ENCODE assay signal across 19 cellular contexts in the genomic region with DNA sequence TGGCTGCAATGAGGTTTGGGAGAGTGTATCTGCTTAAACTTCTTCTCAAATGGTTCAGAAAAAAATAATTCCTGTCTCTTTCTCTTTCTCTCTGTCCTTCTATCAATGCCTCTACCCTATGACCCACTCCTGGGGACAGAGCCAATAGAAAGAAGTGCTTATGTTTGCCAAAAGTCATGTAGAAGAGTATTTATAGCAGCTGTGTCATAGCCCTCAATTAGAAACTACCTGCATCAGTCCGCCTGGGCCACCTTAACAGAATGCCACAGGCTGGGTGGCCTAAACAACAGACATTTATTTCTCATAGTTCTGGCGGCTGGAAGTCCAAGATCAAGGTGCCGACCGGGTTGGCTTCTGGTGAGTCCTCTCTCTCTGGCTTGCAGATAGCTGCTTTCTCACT.
DNase-seq lines count a peak whose midpoint lies in the region; ATAC-seq, FAIRE-seq and TF ChIP-seq lines count a peak whose summit lies in the region.
"Had no signal": no experiment of that assay in that cellular context is flagged by ENCODE, and none has a peak within 500 bp of the region (broad histone marks: within the 10 kb centered on the region; RNA-seq: fewer than 3 reads in every experiment).

No MANE protein-coding gene starts in this region.

- peaks cover 4% of the 10 kb centered on the region for H3K27me3 Mint-ChIP-seq in astrocyte (ENCODE audit: low read depth, unreplicated experiment)

- H3K27ac Mint-ChIP-seq in astrocyte (ENCODE audit: unreplicated experiment) = no peak overlapping the region
- H3K27ac Mint-ChIP-seq: HFFc6 had no signal

- peaks cover 2% of the 10 kb centered on the region for H3K36me3 Mint-ChIP-seq in astrocyte (ENCODE audit: low read depth, unreplicated experiment)

- no peaks in the 10 kb centered on the region for H3K9me2 ChIP-seq in PC-3 (replicated peaks; ENCODE audit: low read length)

- no peak for FAIRE-seq in astrocyte (lab: Jason Lieb, UNC)
- FAIRE-seq: RCC 7860 had no signal

- H3K4me3 Mint-ChIP-seq in astrocyte (ENCODE audit: unreplicated experiment) = no peak overlapping the region
- H3K4me3 Mint-ChIP-seq: HFFc6 had no signal

- H3K9me3 Mint-ChIP-seq in astrocyte (ENCODE audit: unreplicated experiment) = peaks cover 5% of the 10 kb centered on the region
- H3K9me3 Mint-ChIP-seq: HFFc6 had no signal

- H3K36me3 ChIP-seq in PC-3 (ENCODE audit: low read depth, low read length) = no peaks in the 10 kb centered on the region
- no peaks in the 10 kb centered on the region for H3K36me3 ChIP-seq in astrocyte (ENCODE audit: insufficient read depth, low read length)
- no peaks in the 10 kb centered on the region for H3K36me3 ChIP-seq in left ventricle myocardium inferior
- H3K36me3 ChIP-seq in skeletal muscle tissue (ENCODE audit: control insufficient read depth in 3 of 3, insufficient read depth in 3 of 3, low read length in 3 of 3) = no peaks in the 10 kb centered on the region
- H3K36me3 ChIP-seq: BE2C had no signal

- no peaks in the 10 kb centered on the region for H3F3A ChIP-seq in PC-3 (ENCODE audit: low read length, unreplicated experiment)

- H3K79me2 ChIP-seq in PC-3 (ENCODE audit: low read length) (no peaks in the 10 kb centered on the region), astrocyte (ENCODE audit: insufficient read depth, low read length) (no peaks in the 10 kb centered on the region)

- intact Hi-C loops in PC-3 (cut with micrococcal nuclease) = no loop called here
- intact Hi-C loops in left ventricle myocardium inferior (cut with micrococcal nuclease) = no loop called here
- intact Hi-C loops in left colon (cut with DNase I, micrococcal nuclease) = no loop called here

- H3K4me3 ChIP-seq in PC-3 (ENCODE audit: low read length) (no peak overlapping the region), astrocyte (ENCODE audit: insufficient read depth, low read depth, low read length) (no peak overlapping the region), left ventricle myocardium inferior (peak overlapping the region; percentile 59), skeletal muscle tissue (ENCODE audit: low read length in 3 of 3) (peak overlapping the region in 1 of 3 donors; percentile 31)

- TF ChIP-seq CTCF in PC-3 (conservative IDR thresholded peaks at IDR 0.05; ENCODE audit: low read depth, low read length) (no peak), astrocyte (IDR thresholded peaks at IDR 0.05; ENCODE audit: insufficient read depth, low read depth, low read length) (no peak), left ventricle myocardium inferior (IDR thresholded peaks at IDR 0.05; ENCODE audit: borderline replicate concordance) (no peak)

- peaks cover 12% of the 10 kb centered on the region for H3K4me1 Mint-ChIP-seq in astrocyte (ENCODE audit: low read depth, unreplicated experiment)

- ATAC-seq in PC-3 (no peak), left colon (no peak)

- no TSS peak for BruUV-seq in PC-3 (replicated peaks; lab: Mats Ljungman, UMichigan)

- H3K9ac ChIP-seq in PC-3 (ENCODE audit: low read length) = no peak overlapping the region
- no peak overlapping the region for H3K9ac ChIP-seq in astrocyte (ENCODE audit: low read length)
- no peak overlapping the region for H3K9ac ChIP-seq in skeletal muscle tissue (ENCODE audit: low read depth in 1 of 3, low read length in 3 of 3)

- POLR2A ChIA-PET in PC-3 (lab: Charles Lee; ENCODE audit: unreplicated experiment) = no interaction called here

- H2AFZ ChIP-seq in PC-3 (ENCODE audit: low read length) (no peak overlapping the region), astrocyte (ENCODE audit: low read depth, low read length) (no peak overlapping the region)

- H3K4me1 ChIP-seq in PC-3 (ENCODE audit: insufficient read depth, low read length) (peaks cover 15% of the 10 kb centered on the region), astrocyte (ENCODE audit: insufficient read depth, low read length) (peaks cover 8% of the 10 kb centered on the region), left ventricle myocardium inferior (peaks cover 49% of the 10 kb centered on the region), skeletal muscle tissue (ENCODE audit: control insufficient read depth in 3 of 3, insufficient read depth in 3 of 3, low read length in 3 of 3) (peaks cover 22 to 31% (median 23%) of the 10 kb centered on the region in 3 donors)
- H3K4me1 ChIP-seq: BE2C had no signal

- peak; percentile 9 for DNase-seq in PC-3
- peak; percentile 11 for DNase-seq in astrocyte (ENCODE audit: low read depth)
- no peak for DNase-seq in left ventricle myocardium inferior
- DNase-seq in left colon = no peak
- DNase-seq in NCI-H2029 (lab: John Stamatoyannopoulos, UW) = no peak
- no peak for DNase-seq in HT-29 (ENCODE audit: low spot score)
- DNase-seq: BE2C, DMS79, H7, HFFc6, KBM-7, NCI-H1092, NCI-H1436, NCI-H187 treated with DMSO at 0.1 percent for 48 hours, NCI-H524 treated with DMSO at 0.1 percent for 48 hours, NCI-H82, SHP77 had no signal

- H3K27me3 ChIP-seq in PC-3 (ENCODE audit: low read length) (no peaks in the 10 kb centered on the region), astrocyte (ENCODE audit: insufficient read depth, low read length) (no peaks in the 10 kb centered on the region), left ventricle myocardium inferior (ENCODE audit: low read depth) (no peaks in the 10 kb centered on the region), skeletal muscle tissue (ENCODE audit: control insufficient read depth in 3 of 3, insufficient read depth in 3 of 3, low read length in 3 of 3) (no peaks in the 10 kb centered on the region)
- H3K27me3 ChIP-seq: BE2C had no signal

- H3K9me3 ChIP-seq in PC-3 (ENCODE audit: low read length) (no peaks in the 10 kb centered on the region), astrocyte (ENCODE audit: insufficient read depth, low read depth, low read length) (no peaks in the 10 kb centered on the region), left ventricle myocardium inferior (replicated peaks) (peaks cover 4% of the 10 kb centered on the region), skeletal muscle tissue (ENCODE audit: control insufficient read depth in 3 of 3, low read length in 3 of 3) (peaks cover 0 to 2% (median 0%) of the 10 kb centered on the region in 3 donors)
- H3K9me3 ChIP-seq: BE2C had no signal

- no peaks in the 10 kb centered on the region for H4K20me1 ChIP-seq in PC-3 (ENCODE audit: low read length)
- H4K20me1 ChIP-seq in astrocyte (ENCODE audit: insufficient read depth, low read length) = no peaks in the 10 kb centered on the region

- CTCF ChIA-PET in PC-3 (lab: Charles Lee) = no interaction called here

- H3K4me2 ChIP-seq in PC-3 (ENCODE audit: low read length) = no peak overlapping the region
- no peak overlapping the region for H3K4me2 ChIP-seq in astrocyte (ENCODE audit: low read length)

- H3K27ac ChIP-seq in PC-3 (ENCODE audit: low read length) (no peak overlapping the region), astrocyte (ENCODE audit: low read depth, low read length) (no peak overlapping the region), left ventricle myocardium inferior (replicated peaks) (peak overlapping the region; percentile 94), skeletal muscle tissue (ENCODE audit: low read depth, low read length) (peak overlapping the region; percentile 26)

Comparison
In these comparisons a context has a peak if more than half of its experiments do, and no peak if none do; other contexts are left out.
1. DNase-seq: peak in PC-3 (single experiment) and astrocyte (single experiment); none in left ventricle myocardium inferior (single experiment), left colon (0 of 2), NCI-H2029 (single experiment) and HT-29 (single experiment).
2. H3K27ac ChIP-seq: peak in left ventricle myocardium inferior (single experiment) and skeletal muscle tissue (single experiment); none in PC-3 (single experiment) and astrocyte (single experiment).